In genomic region chr4:30620711-30621110, GRCh38 we compare ENCODE assay signal across 8 cellular contexts.
"Had no signal": no experiment of that assay in that cellular context is flagged by ENCODE, and none has a peak within 500 bp of the region (broad histone marks: within the 10 kb centered on the region; RNA-seq: fewer than 3 reads in every experiment).

No MANE protein-coding gene starts in this region.

- H3K4me3 ChIP-seq: HAP-1, K562 had no signal

- ATAC-seq: HCT116, K562 had no signal

- H3K4me1 ChIP-seq: HAP-1 had no signal

- FAIRE-seq: HTR-8/SVneo, K562 had no signal

- DNase-seq: GOT3, H7, HFFc6, IMR-90 had no signal

- H3K4me3 Mint-ChIP-seq: HFFc6 had no signal

- H3K9me3 ChIP-seq: HAP-1 had no signal

- H3K27ac Mint-ChIP-seq: HFFc6 had no signal

- H3K36me3 ChIP-seq: HAP-1 had no signal
